Comparison of ENCODE assay signal across 32 cellular contexts in the genomic region with DNA sequence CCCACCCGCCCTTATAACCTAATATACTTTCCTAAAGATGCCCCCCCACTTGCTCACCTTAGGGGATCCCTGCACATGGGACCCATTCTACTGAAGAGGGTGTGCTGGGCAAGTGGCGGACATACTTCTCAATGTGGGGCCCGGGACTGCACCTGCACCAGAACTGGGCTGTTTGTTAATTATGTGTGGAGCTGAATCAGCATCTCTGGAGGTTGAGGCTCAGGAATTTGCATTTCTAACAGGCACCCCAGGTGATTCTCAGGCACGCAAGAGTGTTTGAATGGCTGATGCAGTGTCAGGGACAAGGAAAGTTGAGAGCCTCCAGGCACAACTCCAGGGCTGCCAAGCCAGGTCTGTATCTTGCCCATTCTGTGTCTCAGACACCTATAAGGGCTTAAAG. TPM values are rescaled to one million over a fixed set of nuclear protein-coding genes. Genes with fewer than 3 reads are reported as not detected.
"Had no signal": no experiment of that assay in that cellular context is flagged by ENCODE, and none has a peak within 500 bp of the region (broad histone marks: within the 10 kb centered on the region; RNA-seq: fewer than 3 reads in every experiment).

No MANE protein-coding gene starts in this region.

- DNase-seq: colonic mucosa; dermis blood vessel endothelial cell; effector memory CD4-positive, alpha-beta T cell; erythroblast; esophagus squamous epithelium; foreskin melanocyte; glutamatergic neuron; heart right ventricle; hypothalamus; left cardiac atrium; left lung; mesenchymal stem cell; midbrain; naive thymus-derived CD4-positive, alpha-beta T cell; right lobe of liver; small intestine; stimulated activated CD4-positive, alpha-beta T cell treated with anti-CD3 and anti-CD28 coated beads, Interleukin-12 subunit alpha, Interleukin-12 subunit beta, amount 100 ng/mL, for 4 hours; stimulated activated CD4-positive, alpha-beta T cell treated with anti-CD3 and anti-CD28 coated beads, Interleukin-1b, Interleukin-23, amount 100 ng/mL, for 48 hours; stimulated activated CD4-positive, alpha-beta T cell treated with anti-CD3 and anti-CD28 coated beads, Interleukin-4, amount 100 ng/mL, for 1 hour; stimulated activated CD8-positive, alpha-beta memory T cell treated with anti-CD3 and anti-CD28 coated beads, Interleukin-4, amount 100 ng/mL, for 48 hours; stimulated activated naive CD4-positive, alpha-beta T cell; stimulated activated naive CD8-positive, alpha-beta T cell treated with anti-CD3 and anti-CD28 coated beads, Interleukin-15, amount 100 ng/mL, for 72 hours; transverse colon; upper lobe of right lung; uterus had no signal

- H3K27me3 ChIP-seq: colonic mucosa, left lung, neural progenitor cell, right lobe of liver, transverse colon, upper lobe of right lung, uterus had no signal

- H3K4me2 ChIP-seq: neural progenitor cell had no signal

- H3K79me2 ChIP-seq: parathyroid adenoma had no signal

- H2AFZ ChIP-seq: neural progenitor cell, parathyroid adenoma had no signal

- H3K36me3 Mint-ChIP-seq: naive thymus-derived CD4-positive, alpha-beta T cell; neural progenitor cell had no signal

- H3K27me3 Mint-ChIP-seq: stimulated activated naive CD8-positive, alpha-beta T cell treated with anti-CD3 and anti-CD28 coated beads, Interleukin-15, amount 100 ng/mL, for 72 hours had no signal

- H3K4me1 Mint-ChIP-seq: naive thymus-derived CD4-positive, alpha-beta T cell; neural progenitor cell; stimulated activated naive CD8-positive, alpha-beta T cell treated with anti-CD3 and anti-CD28 coated beads, Interleukin-15, amount 100 ng/mL, for 72 hours had no signal

- H3K27ac ChIP-seq: colonic mucosa, esophagus squamous epithelium, heart right ventricle, left lung, neural progenitor cell, parathyroid adenoma, right lobe of liver, suprapubic skin, transverse colon, upper lobe of right lung, uterus had no signal

- H3K9me3 Mint-ChIP-seq: neural progenitor cell; stimulated activated naive CD8-positive, alpha-beta T cell treated with anti-CD3 and anti-CD28 coated beads, Interleukin-15, amount 100 ng/mL, for 72 hours had no signal

- H3K9me3 ChIP-seq: colonic mucosa, esophagus squamous epithelium, heart right ventricle, left lung, right lobe of liver, suprapubic skin, transverse colon, upper lobe of right lung, uterus had no signal

- H3K27ac Mint-ChIP-seq: naive thymus-derived CD4-positive, alpha-beta T cell; nephron; neural progenitor cell; progenitor cell of endocrine pancreas had no signal

- H3K4me3 Mint-ChIP-seq: naive thymus-derived CD4-positive, alpha-beta T cell; nephron; neural progenitor cell; stimulated activated naive CD8-positive, alpha-beta T cell treated with anti-CD3 and anti-CD28 coated beads, Interleukin-15, amount 100 ng/mL, for 72 hours had no signal

- H3K36me3 ChIP-seq: colonic mucosa, esophagus squamous epithelium, heart right ventricle, left lung, neural progenitor cell, right lobe of liver, suprapubic skin, transverse colon, upper lobe of right lung, uterus had no signal

- ATAC-seq: heart right ventricle; left cardiac atrium; left lung; naive thymus-derived CD4-positive, alpha-beta T cell; right lobe of liver; stimulated activated naive CD8-positive, alpha-beta T cell treated with anti-CD3 and anti-CD28 coated beads, Interleukin-15, amount 100 ng/mL, for 72 hours; upper lobe of right lung had no signal

- H3K4me1 ChIP-seq: colonic mucosa, esophagus squamous epithelium, heart right ventricle, left lung, neural progenitor cell, parathyroid adenoma, right lobe of liver, suprapubic skin, transverse colon, upper lobe of right lung, uterus had no signal

- H3K9ac ChIP-seq: neural progenitor cell, parathyroid adenoma had no signal

- H3K4me3 ChIP-seq: colonic mucosa, esophagus squamous epithelium, heart right ventricle, left lung, neural progenitor cell, right lobe of liver, suprapubic skin, transverse colon, upper lobe of right lung, uterus had no signal

RNA-seq across cellular contexts. Expression of a gene that starts 8.9 kb away (rescaled TPM):
- total RNA-seq: dermis blood vessel endothelial cell; lung microvascular endothelial cell; naive thymus-derived CD4-positive, alpha-beta T cell; osteoblast had no signal
- polyA plus RNA-seq: naive thymus-derived CD4-positive, alpha-beta T cell had no signal
